Comparison of ENCODE assay signal across 8 cellular contexts in genomic region chr10:75408911-75409885, GRCh38. TPM values are rescaled to one million over a fixed set of nuclear protein-coding genes. Genes with fewer than 3 reads are reported as not detected.
DNase-seq lines count a peak whose midpoint lies in the region; ATAC-seq, FAIRE-seq and TF ChIP-seq lines count a peak whose summit lies in the region.

No MANE protein-coding gene starts in this region.

- DNase-seq in D721Med (ENCODE audit: insufficient read length, low spot score) (peak; percentile 83), H4 (ENCODE audit: low spot score) (peak; percentile 45), NCI-H345 treated with DMSO at 0.1 percent for 48 hours (lab: John Stamatoyannopoulos, UW; ENCODE audit: unreplicated experiment) (peak; percentile 36), astrocyte of the cerebellum (ENCODE audit: low read depth) (no peak), hepatocyte (ENCODE audit: low spot score) (peak; percentile 90), activated gamma-delta T cell treated with Interleukin-2 at 50 U/mL for 16 hours (no peak)

- peak overlapping the region; percentile 68 for H3K9ac ChIP-seq in rectal smooth muscle tissue (ENCODE audit: low read length)

- H3K4me2 ChIP-seq in hepatocyte: peak overlapping the region; percentile 97

- H3K4me1 ChIP-seq in hepatocyte (ENCODE audit: insufficient read depth) (peaks cover 14% of the 10 kb centered on the region), rectal smooth muscle tissue (ENCODE audit: control insufficient read depth, insufficient read depth, low read length) (peaks cover 2% of the 10 kb centered on the region)

- WGBS in hepatocyte (ENCODE audit: low lambda C conversion rate, missing lambda C conversion rate): under 1% methylated on average over 41 of the region's 76 CpGs

- H4K20me1 ChIP-seq in hepatocyte (ENCODE audit: insufficient read depth, poor library complexity, severe bottlenecking): no peaks in the 10 kb centered on the region

- H3K9me3 ChIP-seq in hepatocyte (ENCODE audit: low read depth): no peaks in the 10 kb centered on the region

- peaks cover 42% of the 10 kb centered on the region for H3K79me2 ChIP-seq in hepatocyte

- no peak for FAIRE-seq in D721Med (lab: Jason Lieb, UNC)

- H3K27me3 ChIP-seq in hepatocyte (no peaks in the 10 kb centered on the region), rectal smooth muscle tissue (ENCODE audit: control insufficient read depth, insufficient read depth, low read length) (no peaks in the 10 kb centered on the region)

- in situ Hi-C loops in astrocyte of the cerebellum (cut with HindIII; ENCODE audit: low sequenced_read_pairs): loop anchor here (10.0 kb wide), 1 partner anchor 626 kb away; no protein-coding TSS in a partner anchor

- H2AFZ ChIP-seq in hepatocyte: peak overlapping the region; percentile 92

- peak overlapping the region; percentile 96 for H3K27ac ChIP-seq in hepatocyte
- peak overlapping the region; percentile 79 for H3K27ac ChIP-seq in rectal smooth muscle tissue (ENCODE audit: low read depth, low read length)

- no peak for TF ChIP-seq CTCF in D721Med (IDR thresholded peaks at IDR 0.05; ENCODE audit: insufficient read depth, missing control alignments)
- no peak for TF ChIP-seq CTCF in astrocyte of the cerebellum (IDR thresholded peaks at IDR 0.05; ENCODE audit: low read depth, low read length, missing control alignments)
- TF ChIP-seq CTCF in hepatocyte (IDR thresholded peaks at IDR 0.05; ENCODE audit: poor library complexity): peak; percentile 16

- ATAC-seq in GM21528 (IDR thresholded peaks at IDR 0.05; ENCODE audit: low FRiP score, unreplicated experiment): no peak

- H3K9me2 ChIP-seq in hepatocyte (replicated peaks; ENCODE audit: insufficient read depth): no peaks in the 10 kb centered on the region

- no peaks in the 10 kb centered on the region for H3K36me3 ChIP-seq in hepatocyte (replicated peaks; ENCODE audit: insufficient read depth, low read depth)
- no peaks in the 10 kb centered on the region for H3K36me3 ChIP-seq in rectal smooth muscle tissue (ENCODE audit: control insufficient read depth, insufficient read depth, low read length)

- H3K4me3 ChIP-seq in astrocyte of the cerebellum (ENCODE audit: low read depth, low read length) (peak overlapping the region; percentile 68), hepatocyte (peak overlapping the region; percentile 89), rectal smooth muscle tissue (ENCODE audit: low read length) (peak overlapping the region; percentile 89)

RNA-seq across cellular contexts. Expression of gene ZNF503, which starts 7.6 kb away (rescaled TPM):
- total RNA-seq in H4 (2014; rRNA removed; shearing (Covaris generic)): 3.4 and 3.7 TPM in 2 replicates
- 17.6 and 19.6 TPM in 2 replicates for total RNA-seq in hepatocyte
- polyA plus RNA-seq in hepatocyte: 11.5 and 14.1 TPM in 2 replicates

RNA-seq across cellular contexts. Expression of gene LRMDA, which starts 22.2 kb away (rescaled TPM):
- total RNA-seq in H4 (2014; rRNA removed; shearing (Covaris generic)): 0.10 TPM in 1 of 2 replicates, not detected in the other
- total RNA-seq in hepatocyte: 5.6 and 6.8 TPM in 2 replicates
- polyA plus RNA-seq in hepatocyte: 8.3 and 15.7 TPM in 2 replicates

Comparison
In these comparisons a context has a peak if more than half of its experiments do, and no peak if none do; other contexts are left out.
1. DNase-seq: peak in D721Med (single experiment), H4 (single experiment), NCI-H345 treated with DMSO at 0.1 percent for 48 hours (single experiment) and hepatocyte (single experiment); none in astrocyte of the cerebellum (single experiment) and activated gamma-delta T cell treated with Interleukin-2 at 50 U/mL for 16 hours (single experiment).
2. Peak in every context shown above with its lines, with median percentiles within 50 percentile points of each other: H3K4me3 ChIP-seq.